In genomic region chr21:15206514-15206913, GRCh38 we compare ENCODE assay signal across 12 cellular contexts.
DNase-seq lines count a peak whose midpoint lies in the region; ATAC-seq and TF ChIP-seq lines count a peak whose summit lies in the region.
"Had no signal": no experiment of that assay in that cellular context is flagged by ENCODE, and none has a peak within 500 bp of the region (broad histone marks: within the 10 kb centered on the region; RNA-seq: fewer than 3 reads in every experiment).

No MANE protein-coding gene starts in this region.

- H3K4me1 Mint-ChIP-seq in type B pancreatic cell (ENCODE audit: unreplicated experiment) = peaks cover 39% of the 10 kb centered on the region

- intact Hi-C loops in adrenal gland (cut with DNase I) = loop anchor here in 1 of 2 donors (10.0 kb wide), 1 partner anchor 142 kb away; the partner anchor contains the start of gene NRIP1

- H3K9me3 Mint-ChIP-seq in type B pancreatic cell = peaks cover 8% of the 10 kb centered on the region
- H3K9me3 Mint-ChIP-seq: CD4-positive, alpha-beta T cell had no signal

- DNase-seq in globus pallidus (ENCODE audit: low spot score) (peak; percentile 15), SJCRH30 (no peak), A172 (ENCODE audit: low spot score) (no peak), type B pancreatic cell (ENCODE audit: extremely low spot score, unreplicated experiment) (no peak), adrenal gland (no peak)
- DNase-seq: CD4-positive, alpha-beta T cell; erythroblast; MM.1S had no signal

- H3K4me3 ChIP-seq in SJCRH30 = no peak overlapping the region
- no peak overlapping the region for H3K4me3 ChIP-seq in adrenal gland
- H3K4me3 ChIP-seq: neural progenitor cell had no signal

- no peaks in the 10 kb centered on the region for H3K27me3 Mint-ChIP-seq in type B pancreatic cell

- H3K4me1 ChIP-seq in SJCRH30 = no peaks in the 10 kb centered on the region
- peaks cover 8 to 20% of the 10 kb centered on the region in 2 donors for H3K4me1 ChIP-seq in adrenal gland (replicated peaks in 1 of 2)

- H3K27me3 ChIP-seq in SJCRH30 (no peaks in the 10 kb centered on the region), adrenal gland (no peaks in the 10 kb centered on the region)
- H3K27me3 ChIP-seq: neural progenitor cell had no signal

- no peak overlapping the region for H3K27ac ChIP-seq in SJCRH30
- no peak overlapping the region for H3K27ac ChIP-seq in adrenal gland
- H3K27ac ChIP-seq: neural progenitor cell had no signal

- H3K27ac Mint-ChIP-seq in type B pancreatic cell = no peak overlapping the region
- H3K27ac Mint-ChIP-seq: CD4-positive, alpha-beta T cell; neural progenitor cell had no signal

- H3K36me3 Mint-ChIP-seq in type B pancreatic cell = no peaks in the 10 kb centered on the region
- H3K36me3 Mint-ChIP-seq: neural progenitor cell had no signal

- WGBS in adrenal gland, 4 donors = 56 to 65% (median 60%) methylated on average over 5 of the region's 5 CpGs

- no peaks in the 10 kb centered on the region for H3K9me3 ChIP-seq in SJCRH30 (replicated peaks)
- no peaks in the 10 kb centered on the region for H3K9me3 ChIP-seq in adrenal gland (replicated peaks in 1 of 3)

- H3K36me3 ChIP-seq in SJCRH30 (no peaks in the 10 kb centered on the region), adrenal gland (replicated peaks in 1 of 2) (no peaks in the 10 kb centered on the region)
- H3K36me3 ChIP-seq: neural progenitor cell had no signal

- ATAC-seq in GM18498 (IDR thresholded peaks at IDR 0.05; ENCODE audit: unreplicated experiment) = peak; percentile 85
- ATAC-seq in GM21390 (IDR thresholded peaks at IDR 0.05; ENCODE audit: unreplicated experiment) = peak; percentile 94
- peak; percentile 64 for ATAC-seq in HG03108 (IDR thresholded peaks at IDR 0.05; ENCODE audit: unreplicated experiment)

- H3K4me3 Mint-ChIP-seq in type B pancreatic cell = no peak overlapping the region
- H3K4me3 Mint-ChIP-seq: CD4-positive, alpha-beta T cell; neural progenitor cell had no signal

- TF ChIP-seq CTCF in type B pancreatic cell (conservative IDR thresholded peaks at IDR 0.05) (no peak), adrenal gland (IDR thresholded peaks at IDR 0.05) (no peak)

- no peak for TF ChIP-seq POLR2A in adrenal gland (IDR thresholded peaks at IDR 0.05)
